ENCODE assay signal across 8 cellular contexts in genomic region chr1:150186789-150187559, GRCh38. TPM values are rescaled to one million over a fixed set of nuclear protein-coding genes. Genes with fewer than 3 reads are reported as not detected.
DNase-seq lines count a peak whose midpoint lies in the region; ATAC-seq and TF ChIP-seq lines count a peak whose summit lies in the region.

No MANE protein-coding gene starts in this region.

- TF ChIP-seq CTCF in endothelial cell (IDR thresholded peaks at IDR 0.05; ENCODE audit: unreplicated experiment): peak; percentile 62

- peaks cover 0 to 4% of the 10 kb centered on the region in 2 donors for H3K4me1 ChIP-seq in naive thymus-derived CD4-positive, alpha-beta T cell (ENCODE audit: control insufficient read depth in 2 of 2, insufficient read depth in 2 of 2, low read length in 2 of 2)

- CTCF ChIA-PET in naive thymus-derived CD4-positive, alpha-beta T cell (lab: Charles Lee): interaction anchor here (0.6 to 4.2 kb wide), 30 partner anchors 8 to 305 kb away, joined by 3 to 57 read pairs (median 4); partner anchors contain the start of gene VPS45

- H3K36me3 Mint-ChIP-seq in endothelial cell (ENCODE audit: low read depth, unreplicated experiment): no peaks in the 10 kb centered on the region
- no peaks in the 10 kb centered on the region for H3K36me3 Mint-ChIP-seq in naive thymus-derived CD4-positive, alpha-beta T cell

- H3K27ac Mint-ChIP-seq in endothelial cell (ENCODE audit: unreplicated experiment): no peak overlapping the region
- peak overlapping the region in 7 of 9 donors; percentile 9 to 70 (median 33) for H3K27ac Mint-ChIP-seq in naive thymus-derived CD4-positive, alpha-beta T cell

- peak; percentile 87 for ATAC-seq in naive thymus-derived CD4-positive, alpha-beta T cell
- ATAC-seq in HG02623 (IDR thresholded peaks at IDR 0.05; ENCODE audit: unreplicated experiment): no peak

- POLR2A ChIA-PET in naive thymus-derived CD4-positive, alpha-beta T cell (lab: Charles Lee): interaction anchor here (0.6 to 1.8 kb wide), 15 partner anchors 9 to 794 kb away, joined by 3 to 14 read pairs (median 3); partner anchors contain the start of gene VPS45

- DNase-seq in activated naive CD4-positive, alpha-beta T cell treated with Interleukin-2 at 50 U/mL for 16 hours: peak; percentile 10
- no peak for DNase-seq in activated naive CD4-positive, alpha-beta T cell (lab: John Stamatoyannopoulos, UW)
- DNase-seq in NCI-H2029 treated with DMSO at 0.1 percent for 48 hours (lab: John Stamatoyannopoulos, UW) (peak; percentile 17), T1000 (lab: John Stamatoyannopoulos, UW) (peak; percentile 35), endothelial cell (ENCODE audit: low spot score) (no peak), middle frontal gyrus (ENCODE audit: extremely low spot score, low spot score) (no peak)
- DNase-seq in naive thymus-derived CD4-positive, alpha-beta T cell: peak in 7 of 9 donors; percentile 28 to 77 (median 68)

- no peaks in the 10 kb centered on the region for H3K4me1 Mint-ChIP-seq in endothelial cell (ENCODE audit: unreplicated experiment)
- H3K4me1 Mint-ChIP-seq in naive thymus-derived CD4-positive, alpha-beta T cell: peaks cover 7 to 13% (median 10%) of the 10 kb centered on the region in 7 donors

- no peak overlapping the region for H3K27ac ChIP-seq in naive thymus-derived CD4-positive, alpha-beta T cell (ENCODE audit: low read depth, low read length)

- H3K4me3 ChIP-seq in naive thymus-derived CD4-positive, alpha-beta T cell (ENCODE audit: low read length): no peak overlapping the region

- no peaks in the 10 kb centered on the region for H3K36me3 ChIP-seq in naive thymus-derived CD4-positive, alpha-beta T cell (ENCODE audit: control insufficient read depth in 2 of 3, insufficient read depth in 3 of 3, low read length in 3 of 3)

- intact Hi-C loops in naive thymus-derived CD4-positive, alpha-beta T cell (cut with micrococcal nuclease): loop anchor here (1.0 kb wide), 4 partner anchors 21 to 299 kb away; no protein-coding TSS in a partner anchor

- H3K9me3 Mint-ChIP-seq in endothelial cell (ENCODE audit: unreplicated experiment): no peaks in the 10 kb centered on the region
- no peaks in the 10 kb centered on the region for H3K9me3 Mint-ChIP-seq in naive thymus-derived CD4-positive, alpha-beta T cell

- no peaks in the 10 kb centered on the region for H3K27me3 Mint-ChIP-seq in endothelial cell (ENCODE audit: unreplicated experiment)
- no peaks in the 10 kb centered on the region for H3K27me3 Mint-ChIP-seq in naive thymus-derived CD4-positive, alpha-beta T cell

- no peak overlapping the region for H3K4me3 Mint-ChIP-seq in endothelial cell (ENCODE audit: unreplicated experiment)
- H3K4me3 Mint-ChIP-seq in naive thymus-derived CD4-positive, alpha-beta T cell: peak overlapping the region in 7 of 10 donors; percentile 6 to 74 (median 35)

- no peaks in the 10 kb centered on the region for H3K9me3 ChIP-seq in naive thymus-derived CD4-positive, alpha-beta T cell (ENCODE audit: control insufficient read depth in 2 of 3, low read length in 3 of 3)

- H3K27me3 ChIP-seq in naive thymus-derived CD4-positive, alpha-beta T cell (ENCODE audit: control insufficient read depth in 2 of 2, insufficient read depth in 2 of 2, low read length in 2 of 2): no peaks in the 10 kb centered on the region

RNA-seq across cellular contexts. Expression of gene PLEKHO1, which starts 37.3 kb away (rescaled TPM):
- 71.6 TPM for total RNA-seq in endothelial cell (ENCODE audit: unreplicated experiment)
- 100 to 1,000 TPM in 2 of 5 experiments, 10 to 100 TPM in 3; 64.9 to 111 (median 94.1) TPM for total RNA-seq in naive thymus-derived CD4-positive, alpha-beta T cell
- 10 to 100 TPM; 33.4 to 33.7 TPM for polyA plus RNA-seq in naive thymus-derived CD4-positive, alpha-beta T cell

RNA-seq across cellular contexts. Expression of gene ANP32E, which starts 48.9 kb away (rescaled TPM):
- total RNA-seq in endothelial cell (ENCODE audit: unreplicated experiment): 35.6 TPM
- 100 to 1,000 TPM in 1 of 5 experiments, 10 to 100 TPM in 4; 35.6 to 156 (median 44.8) TPM for total RNA-seq in naive thymus-derived CD4-positive, alpha-beta T cell
- 10 to 100 TPM; 41.4 to 56.4 TPM for polyA plus RNA-seq in naive thymus-derived CD4-positive, alpha-beta T cell

Comparison
In these comparisons a context has a peak if more than half of its experiments do, and no peak if none do; other contexts are left out.
1. DNase-seq: peak in activated naive CD4-positive, alpha-beta T cell treated with Interleukin-2 at 50 U/mL for 16 hours (single experiment), NCI-H2029 treated with DMSO at 0.1 percent for 48 hours (single experiment), T1000 (single experiment) and naive thymus-derived CD4-positive, alpha-beta T cell (7 of 9); none in activated naive CD4-positive, alpha-beta T cell (0 of 4), endothelial cell (single experiment) and middle frontal gyrus (single experiment).